Comparison of ENCODE assay signal across 1 cellular context in genomic region chr2:208565690-208566421, GRCh38.
TF ChIP-seq lines count a peak whose summit lies in the region.

No MANE protein-coding gene starts in this region.

TF ChIP-seq in HEK293, 187 proteins besides CTCF, POLR2A, EP300 and RAD21 (continued from another document):
- TF ChIP-seq ZNF518A (tag by site-specific recombination; conservative IDR thresholded peaks at IDR 0.05; ENCODE audit: low read depth) = peak; percentile 74; the same call in 1 of the 2 replicates
